ENCODE assay signal across 8 cellular contexts in genomic region chrX:130109429-130110378, GRCh38. TPM values are rescaled to one million over a fixed set of nuclear protein-coding genes. Genes with fewer than 3 reads are reported as not detected.
DNase-seq lines count a peak whose midpoint lies in the region; ATAC-seq and TF ChIP-seq lines count a peak whose summit lies in the region.

No MANE protein-coding gene starts in this region.

- peaks cover 2% of the 10 kb centered on the region for H3K27me3 Mint-ChIP-seq in mesothelial cell of epicardium (ENCODE audit: low read depth)

- TF ChIP-seq CTCF in cardiac fibroblast (IDR thresholded peaks at IDR 0.05; ENCODE audit: low read depth, low read length) (no peak), mesothelial cell of epicardium (IDR thresholded peaks at IDR 0.05; ENCODE audit: unreplicated experiment) (no peak)

- peak overlapping the region; percentile 61 to 64 for H3K4me3 ChIP-seq in cardiac fibroblast (replicated peaks in 1 of 2; ENCODE audit: low read depth in 2 of 2, low read length in 2 of 2)

- peaks cover 33% of the 10 kb centered on the region for H3K4me1 Mint-ChIP-seq in mesothelial cell of epicardium

- H3K27ac Mint-ChIP-seq in mesothelial cell of epicardium, result peak overlapping the region; percentile 85

- DNase-seq in stimulated activated CD4-positive, alpha-beta T cell treated with anti-CD3 and anti-CD28 coated beads, Interleukin-4, amount 100 ng/mL, for 24 hours, result peak; percentile 14
- DNase-seq in stimulated activated CD4-positive, alpha-beta T cell treated with anti-CD3 and anti-CD28 coated beads, Interleukin-4, amount 100 ng/mL, for 4 hours, result no peak
- peak; percentile 5 for DNase-seq in NCI-H1105 (lab: John Stamatoyannopoulos, UW)
- peak; percentile 27 to 42 for DNase-seq in cardiac fibroblast (ENCODE audit: low read depth in 2 of 2)
- peak in 1 of 2 experiments; percentile 46 for DNase-seq in mesothelial cell of epicardium (ENCODE audit: low spot score in 2 of 2, unreplicated experiment in 2 of 2)
- DNase-seq in stimulated activated CD8-positive, alpha-beta memory T cell treated with anti-CD3 and anti-CD28 coated beads, Interleukin-4, amount 100 ng/mL, for 48 hours, result no peak

- H3K9me3 Mint-ChIP-seq in mesothelial cell of epicardium, result no peaks in the 10 kb centered on the region

- H3K36me3 Mint-ChIP-seq in mesothelial cell of epicardium, result no peaks in the 10 kb centered on the region

- H3K4me3 Mint-ChIP-seq in mesothelial cell of epicardium, result peak overlapping the region; percentile 77

- ATAC-seq in HG02938 (IDR thresholded peaks at IDR 0.05; ENCODE audit: unreplicated experiment) (no peak), HG02840 (IDR thresholded peaks at IDR 0.05; ENCODE audit: low FRiP score, unreplicated experiment) (no peak)

RNA-seq across cellular contexts. Expression of gene ELF4, which starts 0.6 kb away (rescaled TPM):
- 21.0 to 22.9 TPM (median 22.2 TPM) in 3 replicates for total RNA-seq in mesothelial cell of epicardium

RNA-seq across cellular contexts. Expression of gene AIFM1, which starts 55.9 kb away (rescaled TPM):
- 31.3 to 34.6 TPM (median 32.1 TPM) in 3 replicates for total RNA-seq in mesothelial cell of epicardium

Comparison
In these comparisons a context has a peak if more than half of its experiments do, and no peak if none do; other contexts are left out.
1. DNase-seq: peak in stimulated activated CD4-positive, alpha-beta T cell treated with anti-CD3 and anti-CD28 coated beads, Interleukin-4, amount 100 ng/mL, for 24 hours (single experiment), NCI-H1105 (single experiment) and cardiac fibroblast (2 of 2); none in stimulated activated CD4-positive, alpha-beta T cell treated with anti-CD3 and anti-CD28 coated beads, Interleukin-4, amount 100 ng/mL, for 4 hours (0 of 2) and stimulated activated CD8-positive, alpha-beta memory T cell treated with anti-CD3 and anti-CD28 coated beads, Interleukin-4, amount 100 ng/mL, for 48 hours (single experiment).